ENCODE assay signal across 16 cellular contexts in the genomic region with DNA sequence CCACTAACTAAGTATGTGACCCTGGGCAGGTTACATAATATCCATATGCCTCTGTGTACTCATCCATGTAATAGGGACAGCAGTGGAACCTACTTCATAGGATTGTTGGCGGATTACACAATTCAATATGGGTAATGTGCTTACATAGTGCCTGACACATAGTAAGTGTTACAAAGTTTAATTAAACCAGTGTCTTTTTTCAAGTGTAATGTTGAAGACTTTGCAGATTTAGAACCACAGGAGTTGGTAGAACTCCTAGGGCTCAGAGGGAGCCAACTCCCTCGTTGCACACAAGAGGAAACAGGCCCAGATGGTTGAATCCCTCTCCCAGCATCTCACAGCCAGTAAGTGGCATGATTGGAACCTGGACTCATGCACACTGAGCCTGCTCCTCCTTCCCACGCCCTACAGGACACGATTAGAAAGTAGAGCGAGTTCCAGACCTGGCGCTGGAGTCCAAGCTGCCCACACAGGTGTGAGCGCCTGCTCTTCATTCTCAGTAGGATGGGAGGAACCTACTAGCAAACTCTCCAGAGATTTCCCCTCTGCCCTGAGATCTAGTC.
DNase-seq lines count a peak whose midpoint lies in the region; ATAC-seq, FAIRE-seq and TF ChIP-seq lines count a peak whose summit lies in the region.
"Had no signal": no experiment of that assay in that cellular context is flagged by ENCODE, and none has a peak within 500 bp of the region (broad histone marks: within the 10 kb centered on the region; RNA-seq: fewer than 3 reads in every experiment).

No MANE protein-coding gene starts in this region.

- H4K20me1 ChIP-seq in HepG2 (ENCODE audit: insufficient read depth, low read length) = peaks cover 11% of the 10 kb centered on the region

- no peak overlapping the region for H3K4me2 ChIP-seq in HepG2 (ENCODE audit: low read depth, low read length)
- H3K4me2 ChIP-seq: A549 had no signal

- DNase-seq in HepG2 (ENCODE audit: low spot score) (no peak), right lobe of liver (no peak), middle frontal gyrus (ENCODE audit: extremely low spot score, low spot score) (peak; percentile 53), occipital lobe (lab: John Stamatoyannopoulos, UW) (peak; percentile 44), T-helper 2 cell (no peak), NCI-H2227 treated with DMSO at 0.1 percent for 48 hours (lab: John Stamatoyannopoulos, UW) (no peak)
- DNase-seq: AML-193; CD4-positive, alpha-beta T cell; DMS153 had no signal

- ATAC-seq in HepG2 (no peak), right lobe of liver (no peak), GM18517 (IDR thresholded peaks at IDR 0.05; ENCODE audit: unreplicated experiment) (no peak)
- ATAC-seq: A549 had no signal

- no peak overlapping the region for H3K27ac ChIP-seq in HepG2 (ENCODE audit: extremely low read length, insufficient read depth, low read length)
- no peak overlapping the region for H3K27ac ChIP-seq in right lobe of liver
- H3K27ac ChIP-seq: 22Rv1, A549, C4-2B had no signal

- CTCF ChIA-PET in HepG2 (lab: Yijun Ruan, JAX; ENCODE audit: low intra/inter-chr PET ratio, low total read pairs) = no interaction called here

- in situ Hi-C loops in HepG2 (cut with HindIII; ENCODE audit: extremely low pct_ligation_motif_present, low pct_unique_long_range_greater_than_20kb) = no loop called here

- 91% methylated on average over 6 of the region's 7 CpGs for WGBS in HepG2 (ENCODE audit: low lambda C conversion rate)
- 90% methylated on average over 1 of the region's 7 CpGs for WGBS in right lobe of liver (ENCODE audit: insufficient coverage, low coverage, low lambda C conversion rate, missing lambda C conversion rate)

- intact Hi-C loops in HepG2 (cut with micrococcal nuclease; ENCODE audit: unreplicated experiment) (no loop called here), right lobe of liver (cut with DNase I) (no loop called here)

- TF ChIP-seq POLR2A in HepG2 (IDR thresholded peaks at IDR 0.05; ENCODE audit: insufficient read depth in 1 of 2, low read depth in 2 of 2, low read length in 2 of 2) = no peak
- TF ChIP-seq POLR2A in right lobe of liver (IDR thresholded peaks at IDR 0.05) = no peak

- H3K9me3 ChIP-seq in HepG2 (ENCODE audit: low read length) = no peaks in the 10 kb centered on the region
- H3K9me3 ChIP-seq in right lobe of liver = no peaks in the 10 kb centered on the region
- H3K9me3 ChIP-seq: A549, HAP-1 had no signal

- no peak overlapping the region for H2AFZ ChIP-seq in HepG2 (ENCODE audit: low read length)

- TF ChIP-seq CTCF in HepG2 (CRISPR knock-in tag; IDR thresholded peaks at IDR 0.05) (no peak), right lobe of liver (IDR thresholded peaks at IDR 0.05) (no peak)

- H3K79me2 ChIP-seq in HepG2 (ENCODE audit: insufficient read depth, low read length) = no peaks in the 10 kb centered on the region

- peaks cover 5% of the 10 kb centered on the region; the same call in 1 of the 2 replicates for H3K4me1 ChIP-seq in HepG2 (ENCODE audit: insufficient read depth, low read length)
- no peaks in the 10 kb centered on the region for H3K4me1 ChIP-seq in right lobe of liver
- H3K4me1 ChIP-seq: HAP-1 had no signal

- no TSS peak for BruUV-seq in HepG2 (replicated peaks; lab: Mats Ljungman, UMichigan)

- POLR2A ChIA-PET in HepG2 (lab: Yijun Ruan, JAX) = no interaction called here

- TF ChIP-seq EP300 in HepG2 (IDR thresholded peaks at IDR 0.05; ENCODE audit: low read depth in 2 of 2, low read length in 2 of 2) (no peak), HepG2 (CRISPR knock-in tag; IDR thresholded peaks at IDR 0.05; ENCODE audit: borderline replicate concordance) (no peak)

- no peak for TF ChIP-seq RAD21 in HepG2 (CRISPR knock-in tag; IDR thresholded peaks at IDR 0.05)

- no peaks in the 10 kb centered on the region for H3K27me3 ChIP-seq in HepG2 (ENCODE audit: control insufficient read depth in 1 of 2, insufficient read depth in 2 of 2, low read length in 2 of 2)
- H3K27me3 ChIP-seq in right lobe of liver = no peaks in the 10 kb centered on the region

- H3K9ac ChIP-seq in HepG2 (ENCODE audit: insufficient read depth, low read depth, low read length) = no peak overlapping the region

- H3K36me3 ChIP-seq in HepG2 (replicated peaks in 1 of 2; ENCODE audit: control insufficient read depth in 1 of 2, insufficient read depth in 2 of 2, low read length in 2 of 2) (peaks cover 12 to 42% of the 10 kb centered on the region in 2 experiments), right lobe of liver (no peaks in the 10 kb centered on the region)
- H3K36me3 ChIP-seq: HAP-1 had no signal

- FAIRE-seq in HepG2 (lab: Jason Lieb, UNC) = no peak
- FAIRE-seq: A549, GM12878, GM19239 had no signal

- H3K4me3 ChIP-seq in HepG2 (replicated peaks in 1 of 3; ENCODE audit: insufficient read depth in 1 of 3, low read depth in 2 of 3, low read length in 3 of 3) = no peak overlapping the region
- no peak overlapping the region for H3K4me3 ChIP-seq in right lobe of liver
- H3K4me3 ChIP-seq: A549, GM12878, HAP-1 had no signal

TF ChIP-seq in HepG2, 621 proteins besides CTCF, POLR2A, EP300 and RAD21:
- TF ChIP-seq SP2 (CRISPR knock-in tag; IDR thresholded peaks at IDR 0.05) (no peak), ZNF10 (CRISPR knock-in tag; IDR thresholded peaks at IDR 0.05; ENCODE audit: borderline replicate concordance, low read depth) (no peak), ZNF629 (CRISPR knock-in tag; conservative IDR thresholded peaks at IDR 0.05) (peak; percentile 85), IRF9 (CRISPR knock-in tag; IDR thresholded peaks at IDR 0.05; ENCODE audit: borderline replicate concordance) (no peak), IRX3 (CRISPR knock-in tag; IDR thresholded peaks at IDR 0.05; ENCODE audit: borderline replicate concordance, low read depth) (no peak), KDM1A (CRISPR knock-in tag; IDR thresholded peaks at IDR 0.05) (peak; percentile 23; the same call in 1 of the 2 replicates), TBL1XR1 (IDR thresholded peaks at IDR 0.05; ENCODE audit: borderline replicate concordance, low read length, partially characterized antibody) (no peak)
- TF ChIP-seq, protein P1, sequence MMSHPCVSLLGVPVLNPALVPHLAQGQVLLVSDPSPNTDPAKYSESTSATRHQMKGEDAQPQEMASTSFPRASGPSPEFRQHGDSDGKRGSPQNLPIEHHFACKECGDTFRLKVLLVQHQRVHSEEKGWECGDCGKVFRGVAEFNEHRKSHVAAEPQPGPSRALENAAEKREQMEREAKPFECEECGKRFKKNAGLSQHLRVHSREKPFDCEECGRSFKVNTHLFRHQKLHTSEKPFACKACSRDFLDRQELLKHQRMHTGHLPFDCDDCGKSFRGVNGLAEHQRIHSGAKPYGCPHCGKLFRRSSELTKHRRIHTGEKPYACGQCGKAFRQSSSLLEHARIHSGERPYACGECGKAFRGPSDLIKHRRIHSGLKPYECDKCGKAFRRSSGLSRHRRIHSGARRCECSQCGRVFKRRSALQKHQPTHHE (CRISPR knock-in tag; IDR thresholded peaks at IDR 0.05; ENCODE audit: borderline replicate concordance) = no peak
TF ChIP-seq in HepG2: peak in this region for 2.

Comparison
In these comparisons a context has a peak if more than half of its experiments do, and no peak if none do; other contexts are left out.
1. DNase-seq: peak in middle frontal gyrus (single experiment) and occipital lobe (single experiment); none in HepG2 (single experiment), right lobe of liver (0 of 3), T-helper 2 cell (0 of 5) and NCI-H2227 treated with DMSO at 0.1 percent for 48 hours (single experiment).